ENCODE assay signal across 8 cellular contexts in the genomic region with DNA sequence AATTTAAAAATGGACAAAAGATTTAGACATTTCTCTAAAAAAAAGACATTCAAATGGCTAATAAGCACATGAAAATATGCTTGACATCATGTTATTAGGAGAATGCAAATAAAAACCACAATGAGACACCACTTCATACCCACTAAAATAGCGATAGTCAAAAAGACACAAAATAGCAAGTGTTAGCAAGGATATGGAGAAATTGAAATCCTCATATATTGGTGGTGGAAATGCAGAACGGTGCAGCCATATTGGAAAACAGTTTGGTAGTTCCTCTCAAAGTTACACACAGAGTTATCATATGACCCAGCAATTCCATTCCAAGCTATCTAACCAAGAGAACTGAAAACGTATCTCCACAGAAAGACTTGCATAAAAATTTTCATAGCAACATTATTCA.
"Had no signal": no experiment of that assay in that cellular context is flagged by ENCODE, and none has a peak within 500 bp of the region (broad histone marks: within the 10 kb centered on the region; RNA-seq: fewer than 3 reads in every experiment).

No MANE protein-coding gene starts in this region.

- ATAC-seq: HepG2 had no signal

- H3K27ac ChIP-seq: HL-60, KMS-11 had no signal

- FAIRE-seq: HepG2, HTR-8/SVneo had no signal

- H3K9ac ChIP-seq: KMS-11 had no signal

- H3K4me2 ChIP-seq: KMS-11 had no signal

- DNase-seq: IMR-90, Karpas-422, KBM-7, KG1 had no signal
